Comparison of ENCODE assay signal across 22 cellular contexts in genomic region chr6:33978593-33979150, GRCh38.
DNase-seq lines count a peak whose midpoint lies in the region; ATAC-seq, FAIRE-seq and TF ChIP-seq lines count a peak whose summit lies in the region.
"Had no signal": no experiment of that assay in that cellular context is flagged by ENCODE, and none has a peak within 500 bp of the region (broad histone marks: within the 10 kb centered on the region; RNA-seq: fewer than 3 reads in every experiment).

No MANE protein-coding gene starts in this region.

- peak; percentile 12 for DNase-seq in activated CD8-positive, alpha-beta memory T cell treated with anti-CD3 and anti-CD28 coated beads, Interleukin-2, amount 50 U/mL, for 4 hours
- DNase-seq in activated CD8-positive, alpha-beta memory T cell treated with anti-CD3 and anti-CD28 coated beads for 24 hours, result no peak
- DNase-seq in RWPE2 (ENCODE audit: low spot score) (peak; percentile 0), kidney (peak; percentile 39), suprapubic skin (ENCODE audit: low spot score in 2 of 2) (peak; percentile 31 to 36), KG1 (lab: John Stamatoyannopoulos, UW) (no peak)
- DNase-seq: COR-L47, DMS53, MM.1S, NCI-H1105 treated with DMSO at 0.1 percent for 48 hours, NCI-H187 treated with DMSO at 0.1 percent for 48 hours, NCI-H2171, OCI-M1, RPMI8226 had no signal

- TF ChIP-seq CTCF in RWPE2 (IDR thresholded peaks at IDR 0.05; ENCODE audit: poor library complexity, severe bottlenecking) (no peak), kidney (IDR thresholded peaks at IDR 0.05; ENCODE audit: borderline replicate concordance, extremely low read depth, insufficient read depth) (no peak), suprapubic skin (IDR thresholded peaks at IDR 0.05) (no peak)

- H3K27me3 ChIP-seq in RWPE2 (ENCODE audit: insufficient read depth, poor library complexity, severe bottlenecking) (peaks cover 5% of the 10 kb centered on the region), suprapubic skin (peaks cover 32% of the 10 kb centered on the region)
- H3K27me3 ChIP-seq: SJSA1 had no signal

- no peaks in the 10 kb centered on the region for H3K36me3 ChIP-seq in RWPE2 (ENCODE audit: low read depth)
- no peaks in the 10 kb centered on the region for H3K36me3 ChIP-seq in kidney (ENCODE audit: control insufficient read depth in 1 of 2, insufficient read depth in 2 of 2, low read length in 2 of 2)
- no peaks in the 10 kb centered on the region for H3K36me3 ChIP-seq in suprapubic skin
- H3K36me3 ChIP-seq: SJSA1 had no signal

- H3K27ac ChIP-seq in RWPE2 (ENCODE audit: poor library complexity, severe bottlenecking) (no peak overlapping the region), kidney (ENCODE audit: low read depth in 2 of 2, low read length in 2 of 2) (no peak overlapping the region), suprapubic skin (no peak overlapping the region)
- H3K27ac ChIP-seq: A549, C4-2B, KMS-11, SJSA1 had no signal

- no peaks in the 10 kb centered on the region for H3K4me1 ChIP-seq in RWPE2 (ENCODE audit: insufficient read depth, poor library complexity, severe bottlenecking)
- H3K4me1 ChIP-seq in kidney (ENCODE audit: control insufficient read depth in 1 of 2, insufficient read depth in 1 of 2, low read depth in 1 of 2, low read length in 2 of 2), result peaks cover 0 to 2% of the 10 kb centered on the region in 2 donors
- peaks cover 5% of the 10 kb centered on the region for H3K4me1 ChIP-seq in suprapubic skin
- H3K4me1 ChIP-seq: A549, SJSA1 had no signal

- 74% methylated on average over 11 of the region's 11 CpGs for WGBS in suprapubic skin

- intact Hi-C loops in kidney (cut with DNase I), result no loop called here

- no peak for FAIRE-seq in kidney (lab: Jason Lieb, UNC)
- FAIRE-seq: A549, GM12878 had no signal

- no peak overlapping the region for H3K4me3 ChIP-seq in RWPE2 (ENCODE audit: severe bottlenecking)
- H3K4me3 ChIP-seq in kidney (ENCODE audit: low read length in 2 of 2), result no peak overlapping the region
- no peak overlapping the region for H3K4me3 ChIP-seq in suprapubic skin
- H3K4me3 ChIP-seq: A549, GM12878, SJSA1 had no signal

- no peak for TF ChIP-seq EP300 in suprapubic skin (IDR thresholded peaks at IDR 0.05)

- H3K9me3 ChIP-seq in RWPE2 (ENCODE audit: severe bottlenecking) (no peaks in the 10 kb centered on the region), kidney (ENCODE audit: control insufficient read depth in 1 of 2, low read length in 2 of 2) (no peaks in the 10 kb centered on the region), suprapubic skin (no peaks in the 10 kb centered on the region)
- H3K9me3 ChIP-seq: A549, SJSA1 had no signal

- TF ChIP-seq POLR2A in suprapubic skin (IDR thresholded peaks at IDR 0.05), result no peak

- ATAC-seq in RWPE2 (ENCODE audit: low read depth) (no peak), HG02970 (IDR thresholded peaks at IDR 0.05; ENCODE audit: low FRiP score, unreplicated experiment) (no peak), HG03159 (IDR thresholded peaks at IDR 0.05; ENCODE audit: unreplicated experiment) (no peak)
- ATAC-seq: A549, GM12878, HCT116 had no signal

- no peak overlapping the region for H3K9ac ChIP-seq in kidney (ENCODE audit: low read length in 2 of 2)
- H3K9ac ChIP-seq: KMS-11 had no signal

Comparison
In these comparisons a context has a peak if more than half of its experiments do, and no peak if none do; other contexts are left out.
1. DNase-seq: peak in activated CD8-positive, alpha-beta memory T cell treated with anti-CD3 and anti-CD28 coated beads, Interleukin-2, amount 50 U/mL, for 4 hours (single experiment), RWPE2 (single experiment), kidney (single experiment) and suprapubic skin (2 of 2); none in activated CD8-positive, alpha-beta memory T cell treated with anti-CD3 and anti-CD28 coated beads for 24 hours (single experiment) and KG1 (single experiment).